7 cellular contexts compared by ENCODE assay signal in the genomic region with DNA sequence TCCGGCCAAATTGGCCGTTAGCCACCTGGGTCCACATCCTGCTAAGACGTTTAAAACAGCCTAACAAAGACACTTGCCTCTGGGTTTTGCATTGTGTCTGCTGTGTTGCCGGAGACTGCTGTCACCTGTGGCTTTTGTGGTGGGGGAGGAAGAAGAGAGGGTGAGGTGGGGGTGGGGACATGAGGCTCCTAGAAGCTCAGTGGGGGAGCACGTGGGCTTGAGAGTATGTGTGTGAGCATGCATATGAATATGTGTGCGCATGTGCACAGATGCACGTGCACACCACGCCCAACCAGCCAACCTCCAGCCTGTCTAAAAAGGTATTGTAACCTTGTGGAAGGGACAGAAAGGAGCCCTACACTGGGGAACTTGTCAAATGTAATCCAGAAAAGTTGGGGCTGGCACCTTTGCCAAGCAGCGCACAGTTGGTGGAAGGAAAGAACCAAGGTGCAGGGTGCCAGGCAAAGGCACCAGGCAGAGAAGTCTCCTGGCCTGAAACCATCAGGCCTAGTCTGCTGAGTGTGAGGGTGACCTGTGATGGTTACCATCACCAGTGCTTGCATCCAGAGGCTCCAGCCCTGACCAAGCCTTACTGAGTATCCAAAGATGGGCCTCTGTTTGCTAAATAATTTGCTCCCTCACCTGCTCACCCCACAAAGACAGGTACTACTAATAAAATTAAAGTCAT. TPM values are rescaled to one million over a fixed set of nuclear protein-coding genes. Genes with fewer than 3 reads are reported as not detected.
DNase-seq lines count a peak whose midpoint lies in the region; ATAC-seq and TF ChIP-seq lines count a peak whose summit lies in the region.

No MANE protein-coding gene starts in this region.

- no peaks in the 10 kb centered on the region for H3K9me3 ChIP-seq in prostate gland

- TF ChIP-seq CTCF in prostate gland (IDR thresholded peaks at IDR 0.05), result no peak

- H3K4me3 ChIP-seq in prostate gland, result no peak overlapping the region

- in situ Hi-C loops in KBM-7 (cut with MboI; ENCODE audit: low pct_unique_long_range_greater_than_20kb, low sequenced_read_pairs), result no loop called here

- no peak for TF ChIP-seq POLR2A in prostate gland (IDR thresholded peaks at IDR 0.05)

- intact Hi-C loops in prostate gland (cut with DNase I), result no loop called here

- WGBS in prostate gland, result 55% methylated on average over 7 of the region's 9 CpGs

- peak; percentile 87 for DNase-seq in KBM-7
- peak; percentile 32 to 42 for DNase-seq in activated T-helper 1 cell treated with anti-CD3 and anti-CD28 coated beads, Interleukin-2, amount 50 U/mL, for 16 hours (ENCODE audit: low read depth in 1 of 2, low spot score in 1 of 2)
- DNase-seq in stimulated activated CD4-positive, alpha-beta T cell treated with anti-CD3 and anti-CD28 coated beads, Interleukin-4, amount 100 ng/mL, for 24 hours, result peak; percentile 65
- DNase-seq in prostate gland (ENCODE audit: low spot score), result no peak
- DNase-seq in kidney tubule cell (ENCODE audit: low spot score), result no peak

- no peak overlapping the region for H3K27ac ChIP-seq in prostate gland

- H3K36me3 ChIP-seq in prostate gland, result no peaks in the 10 kb centered on the region

- H3K4me1 ChIP-seq in prostate gland (replicated peaks), result no peaks in the 10 kb centered on the region

- ATAC-seq in GM21390 (IDR thresholded peaks at IDR 0.05; ENCODE audit: unreplicated experiment), result peak; percentile 53
- no peak for ATAC-seq in HG02973 (IDR thresholded peaks at IDR 0.05; ENCODE audit: unreplicated experiment)

- no peaks in the 10 kb centered on the region for H3K27me3 ChIP-seq in prostate gland (replicated peaks; ENCODE audit: insufficient read depth)

RNA-seq across cellular contexts. Expression of a gene that starts 10.1 kb away (rescaled TPM):
- 1 to 10 TPM; 2.2 to 5.8 TPM for total RNA-seq in prostate gland

RNA-seq across cellular contexts. Expression of a gene that starts 30.8 kb away (rescaled TPM):
- total RNA-seq in prostate gland, result under 1 TPM in 1 of 2 donors, not detected in 1; 0.14 TPM

Comparison
In these comparisons a context has a peak if more than half of its experiments do, and no peak if none do; other contexts are left out.
1. DNase-seq: peak in KBM-7 (single experiment), activated T-helper 1 cell treated with anti-CD3 and anti-CD28 coated beads, Interleukin-2, amount 50 U/mL, for 16 hours (2 of 2) and stimulated activated CD4-positive, alpha-beta T cell treated with anti-CD3 and anti-CD28 coated beads, Interleukin-4, amount 100 ng/mL, for 24 hours (single experiment); none in prostate gland (single experiment) and kidney tubule cell (single experiment).